In genomic region chr13:59706101-59706976, GRCh38 we compare ENCODE assay signal across 21 cellular contexts.
DNase-seq lines count a peak whose midpoint lies in the region; ATAC-seq and TF ChIP-seq lines count a peak whose summit lies in the region.
"Had no signal": no experiment of that assay in that cellular context is flagged by ENCODE, and none has a peak within 500 bp of the region (broad histone marks: within the 10 kb centered on the region; RNA-seq: fewer than 3 reads in every experiment).

No MANE protein-coding gene starts in this region.

- H3K9me3 Mint-ChIP-seq in GM23338, result no peaks in the 10 kb centered on the region; the same call in 2 of the 3 replicates
- H3K9me3 Mint-ChIP-seq: activated naive CD8-positive, alpha-beta T cell treated with anti-CD3 and anti-CD28 coated beads, Interleukin-2, amount 50 U/mL, for 24 hours; IgD-negative memory B cell had no signal

- H3F3A ChIP-seq in GM23338 (replicated peaks; ENCODE audit: low read depth), result no peaks in the 10 kb centered on the region

- in situ Hi-C loops in HAP-1 (cut with MboI; ENCODE audit: low sequenced_read_pairs), result no loop called here

- H3K4me3 ChIP-seq in OCI-LY3 (ENCODE audit: low read length), result peak overlapping the region; percentile 62
- no peak overlapping the region for H3K4me3 ChIP-seq in HAP-1
- no peak overlapping the region for H3K4me3 ChIP-seq in GM23338
- H3K4me3 ChIP-seq: breast epithelium, heart left ventricle, lower lobe of right lung, vagina had no signal

- DNase-seq in HAP-1 (ENCODE audit: low spot score in 2 of 2) (no peak), cerebellar nuclear complex (lab: John Stamatoyannopoulos, UW) (no peak), DMS153 treated with DMSO at 0.1 percent for 48 hours (lab: John Stamatoyannopoulos, UW; ENCODE audit: unreplicated experiment) (no peak), GM23338 (ENCODE audit: low spot score) (no peak)
- DNase-seq: activated CD8-positive, alpha-beta memory T cell treated with anti-CD3 and anti-CD28 coated beads for 24 hours; activated naive CD8-positive, alpha-beta T cell treated with anti-CD3 and anti-CD28 coated beads, Interleukin-2, amount 50 U/mL, for 24 hours; DND-41; heart left ventricle; lower lobe of right lung; naive B cell; NCI-H2029; NCI-H510A; SHP77; stimulated activated CD4-positive, alpha-beta T cell treated with anti-CD3 and anti-CD28 coated beads, Interleukin-2, amount 100 ng/mL, for 48 hours had no signal

- H3K4me3 Mint-ChIP-seq in GM23338, result no peak overlapping the region
- H3K4me3 Mint-ChIP-seq: activated naive CD8-positive, alpha-beta T cell treated with anti-CD3 and anti-CD28 coated beads, Interleukin-2, amount 50 U/mL, for 24 hours; naive B cell had no signal

- H3K9me3 ChIP-seq in OCI-LY3 (ENCODE audit: insufficient read depth, low read length) (no peaks in the 10 kb centered on the region), HAP-1 (no peaks in the 10 kb centered on the region)
- H3K9me3 ChIP-seq: breast epithelium, heart left ventricle, lower lobe of right lung, vagina had no signal

- no peak overlapping the region for H3K27ac ChIP-seq in OCI-LY3 (ENCODE audit: low read length)
- no peak overlapping the region for H3K27ac ChIP-seq in GM23338 (ENCODE audit: low read depth)
- H3K27ac ChIP-seq: breast epithelium, heart left ventricle, lower lobe of right lung, vagina had no signal

- H3K4me2 ChIP-seq in OCI-LY3 (ENCODE audit: low read length) (peak overlapping the region; percentile 68), GM23338 (no peak overlapping the region)

- H3K9me2 ChIP-seq in GM23338 (ENCODE audit: insufficient read depth), result no peaks in the 10 kb centered on the region

- no peaks in the 10 kb centered on the region for H3K36me3 Mint-ChIP-seq in GM23338 (ENCODE audit: low read depth)
- H3K36me3 Mint-ChIP-seq: IgD-negative memory B cell, naive B cell had no signal

- no peaks in the 10 kb centered on the region for H4K20me1 ChIP-seq in OCI-LY3 (ENCODE audit: insufficient read depth, low read length)
- H4K20me1 ChIP-seq in GM23338 (replicated peaks; ENCODE audit: insufficient read depth), result no peaks in the 10 kb centered on the region

- H3K4me1 ChIP-seq in OCI-LY3 (ENCODE audit: low read length), result peaks cover 36% of the 10 kb centered on the region
- H3K4me1 ChIP-seq in HAP-1, result peaks cover 9% of the 10 kb centered on the region
- H3K4me1 ChIP-seq in GM23338 (ENCODE audit: insufficient read depth), result no peaks in the 10 kb centered on the region
- H3K4me1 ChIP-seq: breast epithelium, heart left ventricle, lower lobe of right lung, vagina had no signal

- no peaks in the 10 kb centered on the region for H3K79me2 ChIP-seq in OCI-LY3 (ENCODE audit: low read length)
- no peaks in the 10 kb centered on the region for H3K79me2 ChIP-seq in GM23338 (replicated peaks; ENCODE audit: insufficient read depth)

- H3K27me3 Mint-ChIP-seq in GM23338 (ENCODE audit: insufficient read depth, low read depth, poor library complexity), result no peaks in the 10 kb centered on the region
- H3K27me3 Mint-ChIP-seq: activated naive CD8-positive, alpha-beta T cell treated with anti-CD3 and anti-CD28 coated beads, Interleukin-2, amount 50 U/mL, for 24 hours; IgD-negative memory B cell; naive B cell had no signal

- H3K9ac ChIP-seq in OCI-LY3 (ENCODE audit: low read length), result no peak overlapping the region

- H3K27me3 ChIP-seq in OCI-LY3 (ENCODE audit: low read depth, low read length) (no peaks in the 10 kb centered on the region), HAP-1 (ENCODE audit: low read depth) (no peaks in the 10 kb centered on the region), GM23338 (ENCODE audit: insufficient read depth) (no peaks in the 10 kb centered on the region)
- H3K27me3 ChIP-seq: breast epithelium, heart left ventricle, vagina had no signal

- ATAC-seq in GM18502 (IDR thresholded peaks at IDR 0.05; ENCODE audit: poor library complexity, unreplicated experiment) (peak; percentile 67), GM19463 (IDR thresholded peaks at IDR 0.05; ENCODE audit: unreplicated experiment) (peak; percentile 46), HG03060 (IDR thresholded peaks at IDR 0.05; ENCODE audit: low read depth, unreplicated experiment) (peak; percentile 46), GM23338 (no peak)
- ATAC-seq: activated naive CD8-positive, alpha-beta T cell treated with anti-CD3 and anti-CD28 coated beads, Interleukin-2, amount 50 U/mL, for 24 hours; heart left ventricle; lower lobe of right lung had no signal

- no peak for TF ChIP-seq CTCF in OCI-LY3 (IDR thresholded peaks at IDR 0.05; ENCODE audit: low read depth, low read length)
- no peak for TF ChIP-seq CTCF in GM23338 (conservative IDR thresholded peaks at IDR 0.05; ENCODE audit: low read depth in 2 of 2)

- H3K27ac Mint-ChIP-seq in GM23338, result no peak overlapping the region
- H3K27ac Mint-ChIP-seq: activated naive CD8-positive, alpha-beta T cell treated with anti-CD3 and anti-CD28 coated beads, Interleukin-2, amount 50 U/mL, for 24 hours; IgD-negative memory B cell; naive B cell had no signal

- H3K4me1 Mint-ChIP-seq in GM23338, result peaks cover 3% of the 10 kb centered on the region; the same call in 1 of the 3 replicates
- H3K4me1 Mint-ChIP-seq: activated naive CD8-positive, alpha-beta T cell treated with anti-CD3 and anti-CD28 coated beads, Interleukin-2, amount 50 U/mL, for 24 hours; naive B cell had no signal

- H2AFZ ChIP-seq in OCI-LY3 (ENCODE audit: low read depth, low read length), result no peak overlapping the region
- H2AFZ ChIP-seq in GM23338, result no peak overlapping the region

- no peaks in the 10 kb centered on the region for H3K36me3 ChIP-seq in OCI-LY3 (replicated peaks; ENCODE audit: low read depth, low read length)
- no peaks in the 10 kb centered on the region for H3K36me3 ChIP-seq in HAP-1 (replicated peaks)
- H3K36me3 ChIP-seq in GM23338 (ENCODE audit: insufficient read depth), result no peaks in the 10 kb centered on the region
- H3K36me3 ChIP-seq: breast epithelium, heart left ventricle, lower lobe of right lung, vagina had no signal

TF ChIP-seq in GM23338, 12 proteins besides CTCF, POLR2A, EP300 and RAD21 (continues in another document):
- TF ChIP-seq REST (IDR thresholded peaks at IDR 0.05; ENCODE audit: unreplicated experiment) (no peak), CREB1 (CRISPR knock-in tag; IDR thresholded peaks at IDR 0.05; ENCODE audit: low read depth) (no peak), EZH2phosphoT487 (IDR thresholded peaks at IDR 0.05; ENCODE audit: unreplicated experiment) (no peak), ETS1 (IDR thresholded peaks at IDR 0.05) (no peak)
